Comparison of ENCODE assay signal across 12 cellular contexts in genomic region chr13:77430377-77430951, GRCh38.
DNase-seq lines count a peak whose midpoint lies in the region; ATAC-seq, FAIRE-seq and TF ChIP-seq lines count a peak whose summit lies in the region.
"Had no signal": no experiment of that assay in that cellular context is flagged by ENCODE, and none has a peak within 500 bp of the region (broad histone marks: within the 10 kb centered on the region; RNA-seq: fewer than 3 reads in every experiment).

No MANE protein-coding gene starts in this region.

- peak; percentile 46; the same call in 1 of the 2 replicates for TF ChIP-seq POLR2A in GM12892 (IDR thresholded peaks at IDR 0.05; ENCODE audit: low read depth, low read length)

- H3K27ac Mint-ChIP-seq in activated T-cell treated with anti-CD3 and anti-CD28 coated beads, Interleukin-2, amount 50 U/mL, for 24 hours, result no peak overlapping the region

- H3K36me3 Mint-ChIP-seq in activated T-cell treated with anti-CD3 and anti-CD28 coated beads, Interleukin-2, amount 50 U/mL, for 24 hours (ENCODE audit: low read depth), result peaks cover 1% of the 10 kb centered on the region

- ATAC-seq in GM19455 (IDR thresholded peaks at IDR 0.05; ENCODE audit: unreplicated experiment) (peak; percentile 44), HG02852 (IDR thresholded peaks at IDR 0.05; ENCODE audit: unreplicated experiment) (peak; percentile 46), HG03520 (IDR thresholded peaks at IDR 0.05; ENCODE audit: unreplicated experiment) (peak; percentile 49)
- ATAC-seq: gastroesophageal sphincter had no signal

- FAIRE-seq in GM12892 (lab: Jason Lieb, UNC) (peak; percentile 84), GM19239 (lab: Jason Lieb, UNC) (no peak)

- H3K4me3 Mint-ChIP-seq in activated T-cell treated with anti-CD3 and anti-CD28 coated beads, Interleukin-2, amount 50 U/mL, for 24 hours, result no peak overlapping the region
- H3K4me3 Mint-ChIP-seq: activated T-helper 1 cell treated with anti-CD3 and anti-CD28 coated beads, Interleukin-12 subunit alpha, Interleukin-12 subunit beta, Interleukin-2, Interleukin-4 antibody, amounts not matched to agents 30 ng/mL and 10 ng/mL and 1 ng/mL, durations not matched to agents 14 hours and 24 hours and 36 hours had no signal

- DNase-seq in GM12892 (ENCODE audit: insufficient read length) (no peak), GM19239 (ENCODE audit: insufficient read length, low spot score) (no peak), HT-29 (ENCODE audit: low spot score) (no peak), hepatic stellate cell (ENCODE audit: low spot score) (no peak)
- no peak for DNase-seq in activated T-cell treated with anti-CD3 and anti-CD28 coated beads, Interleukin-2, amount 50 U/mL, for 24 hours
- DNase-seq: DMS53, right lobe of liver had no signal

- H3K9me3 Mint-ChIP-seq in activated T-cell treated with anti-CD3 and anti-CD28 coated beads, Interleukin-2, amount 50 U/mL, for 24 hours, result peaks cover 13% of the 10 kb centered on the region

- peaks cover 38% of the 10 kb centered on the region for H3K4me1 Mint-ChIP-seq in activated T-cell treated with anti-CD3 and anti-CD28 coated beads, Interleukin-2, amount 50 U/mL, for 24 hours (ENCODE audit: low read depth)

- H3K27me3 Mint-ChIP-seq in activated T-cell treated with anti-CD3 and anti-CD28 coated beads, Interleukin-2, amount 50 U/mL, for 24 hours, result no peaks in the 10 kb centered on the region
